In the genomic region with DNA sequence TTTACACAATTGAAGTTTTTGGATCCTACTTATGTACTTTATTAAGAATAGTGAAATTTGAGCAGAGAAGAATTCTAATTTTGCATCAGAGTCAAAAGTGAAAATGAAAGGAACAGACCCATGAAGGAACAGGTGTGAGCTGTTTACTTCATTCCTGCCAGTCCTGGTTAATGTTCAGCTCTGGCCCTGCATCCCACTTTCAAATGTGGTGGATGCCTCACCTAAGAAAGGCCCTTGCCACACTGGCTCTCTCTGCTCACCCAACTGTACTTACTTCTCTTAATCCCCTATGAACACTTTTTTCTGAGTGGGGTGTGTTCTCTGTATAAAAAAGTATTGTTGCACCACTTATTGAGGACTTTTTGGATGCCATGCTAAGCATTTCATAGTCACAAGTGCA, we compare ENCODE assay signal across 12 cellular contexts. TPM values are rescaled to one million over a fixed set of nuclear protein-coding genes. Genes with fewer than 3 reads are reported as not detected.
A peak's percentile ranks its signal among the peaks of the same experiment; 100 is the strongest.
DNase-seq lines count a peak whose midpoint lies in the region; ATAC-seq and TF ChIP-seq lines count a peak whose summit lies in the region.
"Had no signal": no experiment of that assay in that cellular context is flagged by ENCODE, and none has a peak within 500 bp of the region (broad histone marks: within the 10 kb centered on the region; RNA-seq: fewer than 3 reads in every experiment).

No MANE protein-coding gene starts in this region.

- no peak for DNase-seq in CD8-positive, alpha-beta memory T cell
- no peak for DNase-seq in activated CD4-positive, alpha-beta memory T cell treated with anti-CD3 and anti-CD28 coated beads, Interleukin-2, amount 10 ng/mL, durations not matched to agents 7 days and 5 days
- no peak for DNase-seq in cortex of kidney (lab: John Stamatoyannopoulos, UW)
- no peak for DNase-seq in middle frontal gyrus (ENCODE audit: extremely low spot score, low spot score)
- DNase-seq in inferior parietal cortex (ENCODE audit: extremely low spot score), result no peak
- no peak for DNase-seq in heart left ventricle
- DNase-seq: HFFc6, left cardiac atrium had no signal

- POLR2A ChIA-PET in CD8-positive, alpha-beta memory T cell (lab: Charles Lee), result no interaction called here
- POLR2A ChIA-PET in activated CD4-positive, alpha-beta memory T cell treated with anti-CD3 and anti-CD28 coated beads, Interleukin-2, amount 10 ng/mL, durations not matched to agents 7 days and 5 days (lab: Charles Lee), result interaction anchor here (1.4 to 2.2 kb wide), 2 partner anchors 10 to 12 kb away, joined by 6 to 13 read pairs; no protein-coding TSS in a partner anchor

- intact Hi-C loops in heart left ventricle (cut with DNase I), result no loop called here

- peaks cover 2 to 3% of the 10 kb centered on the region in 2 donors for H3K27me3 Mint-ChIP-seq in CD8-positive, alpha-beta memory T cell
- no peaks in the 10 kb centered on the region for H3K27me3 Mint-ChIP-seq in activated CD4-positive, alpha-beta memory T cell treated with anti-CD3 and anti-CD28 coated beads, Interleukin-2, amount 10 ng/mL, durations not matched to agents 7 days and 5 days
- H3K27me3 Mint-ChIP-seq: stimulated activated naive CD8-positive, alpha-beta T cell treated with anti-CD3 and anti-CD28 coated beads, Interleukin-15, Interleukin-2, amounts not matched to agents 100 ng/mL and 50 ng/mL, for 24 hours had no signal

- TF ChIP-seq CTCF in heart left ventricle (IDR thresholded peaks at IDR 0.05), result no peak

- H3K9me3 ChIP-seq in CD8-positive, alpha-beta memory T cell (ENCODE audit: low read length), result no peaks in the 10 kb centered on the region
- peaks cover 0 to 5% (median 0%) of the 10 kb centered on the region in 12 donors for H3K9me3 ChIP-seq in heart left ventricle

- H3K9me3 Mint-ChIP-seq in CD8-positive, alpha-beta memory T cell, result no peaks in the 10 kb centered on the region
- peaks cover 7% of the 10 kb centered on the region for H3K9me3 Mint-ChIP-seq in activated CD4-positive, alpha-beta memory T cell treated with anti-CD3 and anti-CD28 coated beads, Interleukin-2, amount 10 ng/mL, durations not matched to agents 7 days and 5 days
- H3K9me3 Mint-ChIP-seq: activated naive CD4-positive, alpha-beta T cell treated with anti-CD3 and anti-CD28 coated beads, Interleukin-2, amount 50 U/mL, for 24 hours; stimulated activated naive CD8-positive, alpha-beta T cell treated with anti-CD3 and anti-CD28 coated beads, Interleukin-15, Interleukin-2, amounts not matched to agents 100 ng/mL and 50 ng/mL, for 24 hours had no signal

- CTCF ChIA-PET in CD8-positive, alpha-beta memory T cell (lab: Charles Lee), result no interaction called here
- CTCF ChIA-PET in activated CD4-positive, alpha-beta memory T cell treated with anti-CD3 and anti-CD28 coated beads, Interleukin-2, amount 10 ng/mL, durations not matched to agents 7 days and 5 days (lab: Charles Lee), result interaction anchor here (0.7 to 1.8 kb wide), 4 partner anchors 9 to 25 kb away, joined by 3 to 6 read pairs (median 4); no protein-coding TSS in a partner anchor

- TF ChIP-seq POLR2A in heart left ventricle (IDR thresholded peaks at IDR 0.05), result no peak

- H3K4me1 ChIP-seq in CD8-positive, alpha-beta memory T cell (ENCODE audit: insufficient read depth, low read length), result peaks cover 26% of the 10 kb centered on the region
- H3K4me1 ChIP-seq in heart left ventricle, result no peaks in the 10 kb centered on the region

- no peak overlapping the region for H3K27ac ChIP-seq in CD8-positive, alpha-beta memory T cell (ENCODE audit: low read depth, low read length)
- H3K27ac ChIP-seq in heart left ventricle, result no peak overlapping the region

- H3K4me3 ChIP-seq in CD8-positive, alpha-beta memory T cell (ENCODE audit: low read length), result no peak overlapping the region
- H3K4me3 ChIP-seq in heart left ventricle, result no peak overlapping the region

- ATAC-seq in GM19372 (IDR thresholded peaks at IDR 0.05; ENCODE audit: low read depth, unreplicated experiment) (peak; percentile 87), HG03097 (IDR thresholded peaks at IDR 0.05; ENCODE audit: low FRiP score, unreplicated experiment) (peak; percentile 98), heart left ventricle (no peak)
- ATAC-seq: left cardiac atrium had no signal

- peak overlapping the region in 5 of 7 donors; percentile 36 to 73 (median 44) for H3K4me3 Mint-ChIP-seq in CD8-positive, alpha-beta memory T cell
- H3K4me3 Mint-ChIP-seq in activated CD4-positive, alpha-beta memory T cell treated with anti-CD3 and anti-CD28 coated beads, Interleukin-2, amount 10 ng/mL, durations not matched to agents 7 days and 5 days, result no peak overlapping the region
- H3K4me3 Mint-ChIP-seq: activated naive CD4-positive, alpha-beta T cell treated with anti-CD3 and anti-CD28 coated beads, Interleukin-2, amount 50 U/mL, for 24 hours; HFFc6; stimulated activated naive CD8-positive, alpha-beta T cell treated with anti-CD3 and anti-CD28 coated beads, Interleukin-15, Interleukin-2, amounts not matched to agents 100 ng/mL and 50 ng/mL, for 24 hours had no signal

- H3K27ac Mint-ChIP-seq in CD8-positive, alpha-beta memory T cell, result peak overlapping the region in 3 of 8 donors; percentile 13 to 80 (median 36)
- peak overlapping the region; percentile 60 for H3K27ac Mint-ChIP-seq in activated CD4-positive, alpha-beta memory T cell treated with anti-CD3 and anti-CD28 coated beads, Interleukin-2, amount 10 ng/mL, durations not matched to agents 7 days and 5 days
- H3K27ac Mint-ChIP-seq: activated naive CD4-positive, alpha-beta T cell treated with anti-CD3 and anti-CD28 coated beads, Interleukin-2, amount 50 U/mL, for 24 hours; HFFc6; stimulated activated naive CD8-positive, alpha-beta T cell treated with anti-CD3 and anti-CD28 coated beads, Interleukin-15, Interleukin-2, amounts not matched to agents 100 ng/mL and 50 ng/mL, for 24 hours had no signal

- peaks cover 0 to 3% (median 0%) of the 10 kb centered on the region in 3 donors for H3K36me3 Mint-ChIP-seq in CD8-positive, alpha-beta memory T cell
- peaks cover 9% of the 10 kb centered on the region for H3K36me3 Mint-ChIP-seq in activated CD4-positive, alpha-beta memory T cell treated with anti-CD3 and anti-CD28 coated beads, Interleukin-2, amount 10 ng/mL, durations not matched to agents 7 days and 5 days (ENCODE audit: low read depth)

- no peaks in the 10 kb centered on the region for H3K27me3 ChIP-seq in CD8-positive, alpha-beta memory T cell (ENCODE audit: insufficient read depth, low read length, poor library complexity, severe bottlenecking)
- H3K27me3 ChIP-seq in heart left ventricle, result peaks cover 0 to 46% (median 0%) of the 10 kb centered on the region in 9 donors

- peaks cover 21 to 41% (median 31%) of the 10 kb centered on the region in 3 donors for H3K4me1 Mint-ChIP-seq in CD8-positive, alpha-beta memory T cell
- peaks cover 37% of the 10 kb centered on the region for H3K4me1 Mint-ChIP-seq in activated CD4-positive, alpha-beta memory T cell treated with anti-CD3 and anti-CD28 coated beads, Interleukin-2, amount 10 ng/mL, durations not matched to agents 7 days and 5 days

- no peaks in the 10 kb centered on the region for H3K36me3 ChIP-seq in CD8-positive, alpha-beta memory T cell (ENCODE audit: insufficient read depth, low read length)
- H3K36me3 ChIP-seq in heart left ventricle, result no peaks in the 10 kb centered on the region

RNA-seq across cellular contexts. Expression of gene FAM110C, which starts 22.2 kb away (rescaled TPM):
- total RNA-seq in CD8-positive, alpha-beta memory T cell, result under 1 TPM; 0.44 to 0.48 TPM
- 0.15 TPM for polyA plus RNA-seq in CD8-positive, alpha-beta memory T cell
- total RNA-seq in activated CD4-positive, alpha-beta memory T cell treated with anti-CD3 and anti-CD28 coated beads, Interleukin-2, amount 10 ng/mL, durations not matched to agents 7 days and 5 days, result 1 to 10 TPM; 4.8 to 5.1 TPM
- 10 to 100 TPM in 1 of 9 donors, 1 to 10 TPM in 8; 1.6 to 10.1 (median 3.9) TPM for total RNA-seq in heart left ventricle
- 1 to 10 TPM; 1.4 to 1.6 TPM for polyA plus RNA-seq in heart left ventricle
- total RNA-seq: HFFc6 had no signal

Comparison
In these comparisons a context has a peak if more than half of its experiments do, and no peak if none do; other contexts are left out.
1. ATAC-seq: peak in GM19372 (single experiment) and HG03097 (single experiment); none in heart left ventricle (0 of 4).